ENCODE assay signal across 21 cellular contexts in the genomic region with DNA sequence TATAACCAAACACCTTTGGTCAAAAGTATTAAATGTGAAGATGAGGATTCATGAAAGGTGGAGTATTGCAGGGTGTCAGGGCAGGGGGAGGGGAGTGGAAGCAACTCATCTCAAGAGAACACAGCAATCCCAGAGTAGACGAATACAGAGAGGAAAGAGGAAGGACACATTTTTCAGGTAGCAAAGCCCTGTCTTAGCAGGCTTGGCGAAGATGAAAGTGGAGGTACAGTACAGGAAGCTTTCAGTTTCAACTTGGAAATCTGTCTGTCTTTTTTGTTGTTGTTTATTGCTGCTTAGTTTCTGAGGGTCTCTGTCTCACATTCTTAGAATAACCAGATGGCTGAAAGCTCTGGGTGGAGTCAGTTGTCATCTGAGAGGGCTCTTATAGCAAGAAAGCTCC.
"Had no signal": no experiment of that assay in that cellular context is flagged by ENCODE, and none has a peak within 500 bp of the region (broad histone marks: within the 10 kb centered on the region; RNA-seq: fewer than 3 reads in every experiment).

No MANE protein-coding gene starts in this region.

- H3K36me3 Mint-ChIP-seq: activated naive CD8-positive, alpha-beta T cell treated with anti-CD3 and anti-CD28 coated beads for 36 hours; immature natural killer cell; naive thymus-derived CD8-positive, alpha-beta T cell; stimulated activated naive B cell treated with anti-CD40 and anti-IgM and Interleukin-4, amounts not matched to agents 10 μg/mL and 1 μg/mL and 100 μg/mL, for 72 hours; type B pancreatic cell had no signal

- DNase-seq: activated CD4-positive, alpha-beta T cell treated with anti-CD3 and anti-CD28 coated beads for 1 hour; activated CD4-positive, alpha-beta T cell treated with anti-CD3 and anti-CD28 coated beads, Interleukin-2, amount 50 U/mL, for 1 hour; activated CD8-positive, alpha-beta T cell treated with anti-CD3 and anti-CD28 coated beads, Interleukin-2, amount 10 ng/mL, durations not matched to agents 7 days and 5 days; activated naive CD4-positive, alpha-beta T cell; activated naive CD8-positive, alpha-beta T cell treated with anti-CD3 and anti-CD28 coated beads for 36 hours; activated T-cell treated with anti-CD3 and anti-CD28 coated beads, Interleukin-2, amount 50 U/mL, for 1 hour; central memory CD4-positive, alpha-beta T cell; dermis blood vessel endothelial cell; effector CD8-positive, alpha-beta T cell; foreskin melanocyte; immature natural killer cell; kidney glomerular epithelial cell; left lung; naive thymus-derived CD8-positive, alpha-beta T cell; sigmoid colon; stimulated activated CD4-positive, alpha-beta T cell treated with anti-CD3 and anti-CD28 coated beads, Interleukin-2, amount 100 ng/mL, for 48 hours; stimulated activated CD8-positive, alpha-beta memory T cell treated with anti-CD3 and anti-CD28 coated beads, Interleukin-4, amount 100 ng/mL, for 48 hours; stimulated activated naive B cell treated with anti-CD40 and anti-IgM and Interleukin-4, amounts not matched to agents 10 μg/mL and 1 μg/mL and 100 μg/mL, for 72 hours had no signal

- H3K36me3 ChIP-seq: left lung, sigmoid colon had no signal

- ATAC-seq: activated CD8-positive, alpha-beta T cell treated with anti-CD3 and anti-CD28 coated beads, Interleukin-2, amount 10 ng/mL, durations not matched to agents 7 days and 5 days; left lung; naive thymus-derived CD8-positive, alpha-beta T cell; stimulated activated naive B cell treated with anti-CD40 and anti-IgM and Interleukin-4, amounts not matched to agents 10 μg/mL and 1 μg/mL and 100 μg/mL, for 72 hours had no signal

- H3K27ac ChIP-seq: left lung, sigmoid colon had no signal

- H3K27ac Mint-ChIP-seq: activated CD8-positive, alpha-beta T cell treated with anti-CD3 and anti-CD28 coated beads, Interleukin-2, amount 10 ng/mL, durations not matched to agents 7 days and 5 days; activated naive CD8-positive, alpha-beta T cell treated with anti-CD3 and anti-CD28 coated beads for 36 hours; immature natural killer cell; naive thymus-derived CD8-positive, alpha-beta T cell; stimulated activated naive B cell treated with anti-CD40 and anti-IgM and Interleukin-4, amounts not matched to agents 10 μg/mL and 1 μg/mL and 100 μg/mL, for 72 hours; type B pancreatic cell had no signal

- H3K4me3 ChIP-seq: left lung, lung, sigmoid colon, smooth muscle cell had no signal

- H3K27me3 ChIP-seq: left lung, sigmoid colon had no signal

- H3K4me1 ChIP-seq: left lung, sigmoid colon had no signal

- H3K9me3 ChIP-seq: sigmoid colon had no signal
